In the genomic region with DNA sequence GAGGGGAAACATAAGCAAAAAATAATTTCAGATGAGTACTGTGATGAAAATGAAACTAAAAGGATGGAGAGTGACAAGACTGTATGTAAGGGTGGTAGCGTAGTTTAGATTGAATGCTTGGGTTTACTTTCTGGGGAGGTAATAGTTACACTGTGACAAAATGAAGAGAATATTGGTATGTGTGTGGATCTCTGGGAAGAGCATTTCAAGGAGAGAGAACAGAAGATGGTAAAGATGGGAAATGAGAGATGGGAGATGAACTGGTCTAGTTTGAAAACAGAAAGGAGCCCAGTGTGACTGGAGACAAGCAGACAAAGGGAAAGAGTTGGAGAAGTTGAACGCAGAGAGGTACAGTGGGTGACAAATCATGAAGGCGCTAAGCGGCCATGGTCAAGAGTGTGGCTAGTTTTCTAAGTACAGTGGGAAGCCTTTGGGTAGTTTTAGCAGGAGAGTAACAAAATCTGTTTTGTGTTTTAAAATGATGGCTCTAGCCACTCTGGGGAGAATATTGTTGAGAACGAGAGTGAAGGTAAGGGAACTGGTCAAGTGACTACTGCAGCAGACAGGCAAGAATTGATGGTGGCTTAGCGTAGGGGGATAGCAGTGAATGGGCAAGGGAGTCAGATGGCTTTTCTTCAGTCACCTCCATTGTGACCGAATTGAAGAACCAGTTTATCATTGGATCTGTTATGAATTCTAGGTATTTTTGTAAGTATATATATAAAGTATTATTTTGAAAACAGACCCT, we compare ENCODE assay signal across 13 cellular contexts. TPM values are rescaled to one million over a fixed set of nuclear protein-coding genes. Genes with fewer than 3 reads are reported as not detected.
A peak's percentile ranks its signal among the peaks of the same experiment; 100 is the strongest.
DNase-seq lines count a peak whose midpoint lies in the region; ATAC-seq and TF ChIP-seq lines count a peak whose summit lies in the region.
"Had no signal": no experiment of that assay in that cellular context is flagged by ENCODE, and none has a peak within 500 bp of the region (broad histone marks: within the 10 kb centered on the region; RNA-seq: fewer than 3 reads in every experiment).

No MANE protein-coding gene starts in this region.

- H3K4me3 ChIP-seq in fibroblast of lung (replicated peaks in 1 of 4; ENCODE audit: control extremely low read depth in 1 of 4, insufficient read depth in 1 of 4, low read depth in 3 of 4, low read length in 4 of 4) (peak overlapping the region in 2 of 4 experiments; percentile 16 to 18), esophagus squamous epithelium (peak overlapping the region in 1 of 4 donors; percentile 22)
- H3K4me3 ChIP-seq: gastrocnemius medialis, HAP-1, lung had no signal

- H3K9ac ChIP-seq in fibroblast of lung (ENCODE audit: insufficient read depth, low read length) = no peak overlapping the region

- WGBS in esophagus squamous epithelium, 2 donors = 77 to 86% methylated on average over 7 of the region's 7 CpGs

- ATAC-seq in GM18508 (IDR thresholded peaks at IDR 0.05; ENCODE audit: insufficient read depth, unreplicated experiment) (peak; percentile 48), GM21390 (IDR thresholded peaks at IDR 0.05; ENCODE audit: unreplicated experiment) (peak; percentile 65), HG03159 (IDR thresholded peaks at IDR 0.05; ENCODE audit: unreplicated experiment) (peak; percentile 66)
- ATAC-seq: gastrocnemius medialis had no signal

- H3K4me1 ChIP-seq in fibroblast of lung (ENCODE audit: control insufficient read depth, extremely low read depth, insufficient read depth, low read length) (no peaks in the 10 kb centered on the region), esophagus squamous epithelium (no peaks in the 10 kb centered on the region)

- H3K36me3 ChIP-seq in fibroblast of lung (ENCODE audit: control insufficient read depth, insufficient read depth, low read length) (no peaks in the 10 kb centered on the region), esophagus squamous epithelium (no peaks in the 10 kb centered on the region)
- H3K36me3 ChIP-seq: gastrocnemius medialis, HAP-1 had no signal

- H3K9me3 ChIP-seq in fibroblast of lung (ENCODE audit: control insufficient read depth, insufficient read depth, low read depth, low read length) (no peaks in the 10 kb centered on the region), esophagus squamous epithelium (no peaks in the 10 kb centered on the region)
- H3K9me3 ChIP-seq: gastrocnemius medialis, HAP-1 had no signal

- TF ChIP-seq POLR2A in esophagus squamous epithelium (IDR thresholded peaks at IDR 0.05) = no peak

- DNase-seq in fibroblast of lung (ENCODE audit: low read depth in 2 of 2) = no peak
- DNase-seq in NCI-H748 (lab: John Stamatoyannopoulos, UW; ENCODE audit: unreplicated experiment) = no peak
- no peak for DNase-seq in DMS53 (lab: John Stamatoyannopoulos, UW)
- no peak for DNase-seq in esophagus squamous epithelium (lab: John Stamatoyannopoulos, UW)
- DNase-seq in A172 (ENCODE audit: low spot score) = no peak
- DNase-seq: DMS79, gastrocnemius medialis, MV-4-11 had no signal

- TF ChIP-seq CTCF in fibroblast of lung (conservative IDR thresholded peaks at IDR 0.05 in 1 of 2, IDR thresholded peaks at IDR 0.05 in 1 of 2; ENCODE audit: low read depth in 1 of 2, low read length in 2 of 2) = no peak
- TF ChIP-seq CTCF in esophagus squamous epithelium (IDR thresholded peaks at IDR 0.05) = no peak

- intact Hi-C loops in esophagus squamous epithelium (cut with DNase I) = no loop called here

- H4K20me1 ChIP-seq in fibroblast of lung (ENCODE audit: control insufficient read depth, extremely low read depth, insufficient read depth, low read length) = no peaks in the 10 kb centered on the region

- H3K4me2 ChIP-seq in fibroblast of lung (ENCODE audit: extremely low read depth, insufficient read depth, low read length) = peak overlapping the region; percentile 40

- H3K27me3 ChIP-seq in fibroblast of lung (ENCODE audit: control insufficient read depth, insufficient read depth, low read length) (no peaks in the 10 kb centered on the region), esophagus squamous epithelium (no peaks in the 10 kb centered on the region)
- H3K27me3 ChIP-seq: gastrocnemius medialis had no signal

- no peak overlapping the region for H2AFZ ChIP-seq in fibroblast of lung (ENCODE audit: low read length)

- H3K27ac ChIP-seq in fibroblast of lung (ENCODE audit: insufficient read depth, low read length) = no peak overlapping the region
- no peak overlapping the region for H3K27ac ChIP-seq in esophagus squamous epithelium
- H3K27ac ChIP-seq: gastrocnemius medialis had no signal

- H3K79me2 ChIP-seq in fibroblast of lung (ENCODE audit: control insufficient read depth, insufficient read depth, low read length) = peaks cover 1% of the 10 kb centered on the region

RNA-seq across cellular contexts. Expression of gene PALS2, which starts 22.6 kb away (rescaled TPM):
- total RNA-seq in fibroblast of lung = 18.5 and 27.0 TPM in 2 replicates
- 12.0 and 13.0 TPM in 2 replicates for polyA plus RNA-seq in fibroblast of lung
- polyA plus RNA-seq in fibroblast of lung (2012) = 6.6 and 11.5 TPM in 2 replicates
- polyA minus RNA-seq in fibroblast of lung (ENCODE audit: low replicate concordance) = 1.6 and 6.5 TPM in 2 replicates
- 10 to 100 TPM in 2 of 4 donors, 1 to 10 TPM in 2; 3.8 to 14.1 (median 9.2) TPM for total RNA-seq in esophagus squamous epithelium
- total RNA-seq in A172 (2014; rRNA removed; shearing (Covaris generic)) = 30.9 and 38.9 TPM in 2 replicates
